In genomic region chr9:97858393-97858713, GRCh38 we compare ENCODE assay signal across 1 cellular context.
TF ChIP-seq lines count a peak whose summit lies in the region.

No MANE protein-coding gene starts in this region.

TF ChIP-seq in IMR-90, 13 proteins besides CTCF, POLR2A, EP300 and RAD21:
- TF ChIP-seq MAZ (IDR thresholded peaks at IDR 0.05; ENCODE audit: borderline replicate concordance, low read depth, low read length), result no peak
- TF ChIP-seq NFE2L2 (IDR thresholded peaks at IDR 0.05; ENCODE audit: low read depth, low read length), result no peak
- TF ChIP-seq SMC3 (IDR thresholded peaks at IDR 0.05; ENCODE audit: low read depth, low read length), result no peak
- no peak for TF ChIP-seq MAFK (IDR thresholded peaks at IDR 0.05; ENCODE audit: low read depth, low read length)
- no peak for TF ChIP-seq CEBPB (IDR thresholded peaks at IDR 0.05; ENCODE audit: low read depth, low read length)
- no peak for TF ChIP-seq USF2 (IDR thresholded peaks at IDR 0.05; ENCODE audit: low read depth, low read length)
- no peak for TF ChIP-seq RFX5 (IDR thresholded peaks at IDR 0.05; ENCODE audit: low read depth, low read length)
- no peak for TF ChIP-seq RCOR1 (IDR thresholded peaks at IDR 0.05; ENCODE audit: insufficient replicate concordance, low read length)
- TF ChIP-seq CHD1 (IDR thresholded peaks at IDR 0.05; ENCODE audit: low read depth, low read length), result no peak
- TF ChIP-seq ELK1 (IDR thresholded peaks at IDR 0.05; ENCODE audit: borderline replicate concordance, low read depth, low read length), result no peak
- TF ChIP-seq MXI1 (IDR thresholded peaks at IDR 0.05; ENCODE audit: borderline replicate concordance, low read depth, low read length), result no peak
- no peak for TF ChIP-seq FOS (IDR thresholded peaks at IDR 0.05; ENCODE audit: low read depth, low read length)
- TF ChIP-seq BHLHE40 (IDR thresholded peaks at IDR 0.05; ENCODE audit: low read depth, low read length), result no peak
